Comparison of ENCODE assay signal across 1 cellular context in the genomic region with DNA sequence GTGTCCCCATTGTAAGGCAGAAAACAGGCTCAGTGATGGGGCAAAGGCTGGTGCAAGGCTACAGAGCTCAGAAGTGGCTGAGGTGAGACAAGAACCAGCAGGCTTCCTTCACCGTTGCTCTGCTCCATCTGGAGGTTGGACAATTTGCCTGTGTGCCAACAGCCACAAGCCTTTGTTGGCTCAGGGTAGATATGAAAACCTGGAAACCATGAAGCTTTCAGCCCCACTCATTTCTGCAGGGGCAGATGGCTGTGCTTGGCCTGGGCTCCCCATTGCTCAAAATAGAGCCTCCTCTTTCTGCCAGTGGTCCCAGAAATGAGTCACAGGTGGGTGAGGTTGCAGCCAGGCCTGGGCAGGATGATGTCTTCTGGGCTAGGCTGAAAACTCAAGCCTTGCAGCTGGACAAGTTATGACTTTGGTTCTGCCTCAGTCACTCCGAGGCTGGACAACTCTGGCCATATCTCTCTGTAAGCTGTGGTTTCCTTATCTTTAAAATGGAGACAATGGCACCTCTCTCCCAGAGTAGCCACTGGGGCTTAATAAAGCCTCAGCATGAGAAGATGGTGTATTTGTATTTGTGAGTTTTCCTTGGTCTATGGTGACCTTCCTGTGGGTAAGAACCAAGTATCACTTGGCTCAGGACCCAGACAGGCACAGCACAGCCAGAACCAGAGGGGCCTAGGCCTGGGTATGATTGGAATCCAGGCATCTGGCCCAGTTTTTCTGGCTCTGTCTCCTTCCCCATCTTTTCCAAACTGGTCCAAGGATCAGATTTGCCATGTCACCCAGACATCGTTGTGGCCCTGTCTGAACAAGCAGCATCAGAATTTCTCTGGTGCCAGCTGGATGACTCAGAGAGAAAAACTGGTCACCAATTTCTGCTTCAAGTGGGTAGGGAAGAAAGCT.
TF ChIP-seq lines count a peak whose summit lies in the region.

No MANE protein-coding gene starts in this region.

TF ChIP-seq in K562, 482 proteins besides CTCF, POLR2A, EP300 and RAD21 (continued from another document):
- no peak for TF ChIP-seq MCM2 (IDR thresholded peaks at IDR 0.05; ENCODE audit: low read depth)
- no peak for TF ChIP-seq HIVEP1 (CRISPR knock-in tag; IDR thresholded peaks at IDR 0.05)
- TF ChIP-seq ZNF584 (CRISPR knock-in tag; IDR thresholded peaks at IDR 0.05; ENCODE audit: low read depth): no peak
- 0 out of 2 replicates have a peak, but pooled peaks have one; percentile 2 for TF ChIP-seq JUND (IDR thresholded peaks at IDR 0.05; ENCODE audit: borderline replicate concordance, low read depth, low read length)
- no peak for TF ChIP-seq JUND (tag; IDR thresholded peaks at IDR 0.05; ENCODE audit: borderline replicate concordance, low read depth, low read length)
- TF ChIP-seq, protein P1, sequence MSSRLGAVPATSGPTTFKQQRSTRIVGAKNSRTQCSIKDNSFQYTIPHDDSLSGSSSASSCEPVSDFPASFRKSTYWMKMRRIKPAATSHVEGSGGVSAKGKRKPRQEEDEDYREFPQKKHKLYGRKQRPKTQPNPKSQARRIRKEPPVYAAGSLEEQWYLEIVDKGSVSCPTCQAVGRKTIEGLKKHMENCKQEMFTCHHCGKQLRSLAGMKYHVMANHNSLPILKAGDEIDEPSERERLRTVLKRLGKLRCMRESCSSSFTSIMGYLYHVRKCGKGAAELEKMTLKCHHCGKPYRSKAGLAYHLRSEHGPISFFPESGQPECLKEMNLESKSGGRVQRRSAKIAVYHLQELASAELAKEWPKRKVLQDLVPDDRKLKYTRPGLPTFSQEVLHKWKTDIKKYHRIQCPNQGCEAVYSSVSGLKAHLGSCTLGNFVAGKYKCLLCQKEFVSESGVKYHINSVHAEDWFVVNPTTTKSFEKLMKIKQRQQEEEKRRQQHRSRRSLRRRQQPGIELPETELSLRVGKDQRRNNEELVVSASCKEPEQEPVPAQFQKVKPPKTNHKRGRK (tag; IDR thresholded peaks at IDR 0.05): no peak
- TF ChIP-seq SMAD3 (CRISPR knock-in tag; conservative IDR thresholded peaks at IDR 0.05): no peak
- peak; percentile 42; the same call in 1 of the 2 replicates for TF ChIP-seq ZNF766 (CRISPR knock-in tag; conservative IDR thresholded peaks at IDR 0.05)
- peak; percentile 38; the same call in 1 of the 2 replicates for TF ChIP-seq ESRRA (IDR thresholded peaks at IDR 0.05; ENCODE audit: borderline replicate concordance, low read depth)
- 0 out of 2 replicates have a peak, but pooled peaks have one; percentile 41 for TF ChIP-seq ZNF316 (IDR thresholded peaks at IDR 0.05)
- TF ChIP-seq HSF4 (CRISPR knock-in tag; IDR thresholded peaks at IDR 0.05; ENCODE audit: borderline replicate concordance): peak; percentile 7; the same call in 1 of the 2 replicates
- TF ChIP-seq NFE2 (IDR thresholded peaks at IDR 0.05; ENCODE audit: low read depth): peak; percentile 58
- TF ChIP-seq RFX1 (IDR thresholded peaks at IDR 0.05): no peak
- TF ChIP-seq SMARCA5 (IDR thresholded peaks at IDR 0.05): no peak
- peak; percentile 49 for TF ChIP-seq CHD1 (IDR thresholded peaks at IDR 0.05; ENCODE audit: low read length)
- TF ChIP-seq ZNF586 (CRISPR knock-in tag; conservative IDR thresholded peaks at IDR 0.05): no peak
- peak; percentile 54 for TF ChIP-seq C11orf30 (IDR thresholded peaks at IDR 0.05; ENCODE audit: low read depth)
- no peak for TF ChIP-seq NR2C1 (IDR thresholded peaks at IDR 0.05)
- no peak for TF ChIP-seq NR2C1 (tag; IDR thresholded peaks at IDR 0.05)
- TF ChIP-seq, protein P2, sequence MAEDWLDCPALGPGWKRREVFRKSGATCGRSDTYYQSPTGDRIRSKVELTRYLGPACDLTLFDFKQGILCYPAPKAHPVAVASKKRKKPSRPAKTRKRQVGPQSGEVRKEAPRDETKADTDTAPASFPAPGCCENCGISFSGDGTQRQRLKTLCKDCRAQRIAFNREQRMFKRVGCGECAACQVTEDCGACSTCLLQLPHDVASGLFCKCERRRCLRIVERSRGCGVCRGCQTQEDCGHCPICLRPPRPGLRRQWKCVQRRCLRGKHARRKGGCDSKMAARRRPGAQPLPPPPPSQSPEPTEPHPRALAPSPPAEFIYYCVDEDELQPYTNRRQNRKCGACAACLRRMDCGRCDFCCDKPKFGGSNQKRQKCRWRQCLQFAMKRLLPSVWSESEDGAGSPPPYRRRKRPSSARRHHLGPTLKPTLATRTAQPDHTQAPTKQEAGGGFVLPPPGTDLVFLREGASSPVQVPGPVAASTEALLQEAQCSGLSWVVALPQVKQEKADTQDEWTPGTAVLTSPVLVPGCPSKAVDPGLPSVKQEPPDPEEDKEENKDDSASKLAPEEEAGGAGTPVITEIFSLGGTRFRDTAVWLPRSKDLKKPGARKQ (CRISPR knock-in tag; IDR thresholded peaks at IDR 0.05): no peak
- TF ChIP-seq ZNF217 (CRISPR knock-in tag; IDR thresholded peaks at IDR 0.05): no peak
- TF ChIP-seq HMG20B (CRISPR knock-in tag; IDR thresholded peaks at IDR 0.05): no peak
- peak; percentile 73 for TF ChIP-seq MAFG (tag; conservative IDR thresholded peaks at IDR 0.05)
- no peak for TF ChIP-seq ZNF134 (CRISPR knock-in tag; conservative IDR thresholded peaks at IDR 0.05)
- TF ChIP-seq RCOR1 (IDR thresholded peaks at IDR 0.05; ENCODE audit: borderline replicate concordance in 1 of 2, low read depth in 2 of 2, low read length in 2 of 2): peak in 1 of 2 experiments; percentile 33; a peak in 1 of 4 replicates
- peak in 1 of 2 experiments; percentile 53; a peak in 1 of 4 replicates for TF ChIP-seq MLLT1 (IDR thresholded peaks at IDR 0.05)
- TF ChIP-seq SOX6 (IDR thresholded peaks at IDR 0.05): peak; percentile 86
- TF ChIP-seq KDM2B (CRISPR knock-in tag; IDR thresholded peaks at IDR 0.05): no peak
- no peak for TF ChIP-seq HDAC2 (IDR thresholded peaks at IDR 0.05)
- TF ChIP-seq ATF3 (IDR thresholded peaks at IDR 0.05): peak; percentile 31
- TF ChIP-seq ATF3 (CRISPR knock-in tag; conservative IDR thresholded peaks at IDR 0.05): no peak
- no peak for TF ChIP-seq BRD4 (IDR thresholded peaks at IDR 0.05)
- no peak for TF ChIP-seq PTRF (tag; IDR thresholded peaks at IDR 0.05)
- TF ChIP-seq ILK (tag; IDR thresholded peaks at IDR 0.05; ENCODE audit: borderline replicate concordance, low read depth): no peak
